ENCODE assay signal across 13 cellular contexts in genomic region chr9:112605518-112605917, GRCh38.
A peak's percentile ranks its signal among the peaks of the same experiment; 100 is the strongest.
DNase-seq lines count a peak whose midpoint lies in the region; ATAC-seq and TF ChIP-seq lines count a peak whose summit lies in the region.
"Had no signal": no experiment of that assay in that cellular context is flagged by ENCODE, and none has a peak within 500 bp of the region (broad histone marks: within the 10 kb centered on the region; RNA-seq: fewer than 3 reads in every experiment).

No MANE protein-coding gene starts in this region.

- H3K9me3 Mint-ChIP-seq in activated CD8-positive, alpha-beta T cell treated with anti-CD3 and anti-CD28 coated beads for 36 hours, result no peaks in the 10 kb centered on the region
- no peaks in the 10 kb centered on the region for H3K9me3 Mint-ChIP-seq in activated CD8-positive, alpha-beta T cell treated with anti-CD3 and anti-CD28 coated beads, Interleukin-2, amount 10 ng/mL, durations not matched to agents 7 days and 5 days (ENCODE audit: insufficient read depth)
- H3K9me3 Mint-ChIP-seq in stimulated activated naive B cell treated with anti-CD40 and anti-IgM and Interleukin-4, amounts not matched to agents 10 μg/mL and 1 μg/mL and 100 μg/mL, for 72 hours, result no peaks in the 10 kb centered on the region

- H3K4me3 Mint-ChIP-seq in activated CD8-positive, alpha-beta T cell treated with anti-CD3 and anti-CD28 coated beads for 36 hours, result no peak overlapping the region
- no peak overlapping the region for H3K4me3 Mint-ChIP-seq in activated CD8-positive, alpha-beta T cell treated with anti-CD3 and anti-CD28 coated beads, Interleukin-2, amount 10 ng/mL, durations not matched to agents 7 days and 5 days
- no peak overlapping the region for H3K4me3 Mint-ChIP-seq in stimulated activated naive B cell treated with anti-CD40 and anti-IgM and Interleukin-4, amounts not matched to agents 10 μg/mL and 1 μg/mL and 100 μg/mL, for 72 hours

- no peak for TF ChIP-seq CTCF in activated CD8-positive, alpha-beta T cell treated with anti-CD3 and anti-CD28 coated beads for 36 hours (IDR thresholded peaks at IDR 0.05)

- H3K4me1 Mint-ChIP-seq in activated CD8-positive, alpha-beta T cell treated with anti-CD3 and anti-CD28 coated beads for 36 hours (ENCODE audit: low read depth), result peaks cover 13% of the 10 kb centered on the region
- H3K4me1 Mint-ChIP-seq in activated CD8-positive, alpha-beta T cell treated with anti-CD3 and anti-CD28 coated beads, Interleukin-2, amount 10 ng/mL, durations not matched to agents 7 days and 5 days (ENCODE audit: low read depth), result no peaks in the 10 kb centered on the region
- peaks cover 8 to 15% of the 10 kb centered on the region in 2 donors for H3K4me1 Mint-ChIP-seq in stimulated activated naive B cell treated with anti-CD40 and anti-IgM and Interleukin-4, amounts not matched to agents 10 μg/mL and 1 μg/mL and 100 μg/mL, for 72 hours

- intact Hi-C loops in activated CD8-positive, alpha-beta T cell treated with anti-CD3 and anti-CD28 coated beads for 36 hours (cut with micrococcal nuclease), result no loop called here

- DNase-seq in activated CD8-positive, alpha-beta T cell treated with anti-CD3 and anti-CD28 coated beads for 36 hours, result peak; percentile 4
- no peak for DNase-seq in activated CD8-positive, alpha-beta T cell treated with anti-CD3 and anti-CD28 coated beads, Interleukin-2, amount 10 ng/mL, durations not matched to agents 7 days and 5 days
- DNase-seq in stimulated activated naive B cell treated with anti-CD40 and anti-IgM and Interleukin-4, amounts not matched to agents 10 μg/mL and 1 μg/mL and 100 μg/mL, for 72 hours, result no peak
- DNase-seq in COR-L47 (lab: John Stamatoyannopoulos, UW), result no peak
- DNase-seq in NCI-H2196 (lab: John Stamatoyannopoulos, UW; ENCODE audit: unreplicated experiment), result no peak
- DNase-seq in RPMI8226, result no peak
- DNase-seq: DMS79, NCI-H524, right lobe of liver had no signal

- H3K36me3 Mint-ChIP-seq in activated CD8-positive, alpha-beta T cell treated with anti-CD3 and anti-CD28 coated beads for 36 hours (ENCODE audit: low read depth), result no peaks in the 10 kb centered on the region
- H3K36me3 Mint-ChIP-seq in activated CD8-positive, alpha-beta T cell treated with anti-CD3 and anti-CD28 coated beads, Interleukin-2, amount 10 ng/mL, durations not matched to agents 7 days and 5 days (ENCODE audit: low read depth), result no peaks in the 10 kb centered on the region
- peaks cover 2 to 4% of the 10 kb centered on the region in 2 donors for H3K36me3 Mint-ChIP-seq in stimulated activated naive B cell treated with anti-CD40 and anti-IgM and Interleukin-4, amounts not matched to agents 10 μg/mL and 1 μg/mL and 100 μg/mL, for 72 hours

- H3K27ac Mint-ChIP-seq in activated CD8-positive, alpha-beta T cell treated with anti-CD3 and anti-CD28 coated beads for 36 hours, result no peak overlapping the region
- H3K27ac Mint-ChIP-seq in activated CD8-positive, alpha-beta T cell treated with anti-CD3 and anti-CD28 coated beads, Interleukin-2, amount 10 ng/mL, durations not matched to agents 7 days and 5 days, result no peak overlapping the region
- peak overlapping the region; percentile 9 for H3K27ac Mint-ChIP-seq in stimulated activated naive B cell treated with anti-CD40 and anti-IgM and Interleukin-4, amounts not matched to agents 10 μg/mL and 1 μg/mL and 100 μg/mL, for 72 hours

- peak; percentile 64 for ATAC-seq in activated CD8-positive, alpha-beta T cell treated with anti-CD3 and anti-CD28 coated beads for 36 hours
- ATAC-seq in activated CD8-positive, alpha-beta T cell treated with anti-CD3 and anti-CD28 coated beads, Interleukin-2, amount 10 ng/mL, durations not matched to agents 7 days and 5 days, result no peak
- ATAC-seq in GM21576 (IDR thresholded peaks at IDR 0.05; ENCODE audit: unreplicated experiment) (peak; percentile 92), HG03108 (IDR thresholded peaks at IDR 0.05; ENCODE audit: unreplicated experiment) (peak; percentile 80)
- ATAC-seq in stimulated activated naive B cell treated with anti-CD40 and anti-IgM and Interleukin-4, amounts not matched to agents 10 μg/mL and 1 μg/mL and 100 μg/mL, for 72 hours (replicated peaks), result peak; percentile 85 to 97
- ATAC-seq: A549, right lobe of liver, SK-N-SH treated with all-trans-retinoic acid at 6 μM for 48 hours had no signal

- H3K27me3 Mint-ChIP-seq in activated CD8-positive, alpha-beta T cell treated with anti-CD3 and anti-CD28 coated beads for 36 hours, result no peaks in the 10 kb centered on the region
- no peaks in the 10 kb centered on the region for H3K27me3 Mint-ChIP-seq in activated CD8-positive, alpha-beta T cell treated with anti-CD3 and anti-CD28 coated beads, Interleukin-2, amount 10 ng/mL, durations not matched to agents 7 days and 5 days (ENCODE audit: low read depth)
- H3K27me3 Mint-ChIP-seq in stimulated activated naive B cell treated with anti-CD40 and anti-IgM and Interleukin-4, amounts not matched to agents 10 μg/mL and 1 μg/mL and 100 μg/mL, for 72 hours, result no peaks in the 10 kb centered on the region

- POLR2A ChIA-PET in activated CD8-positive, alpha-beta T cell treated with anti-CD3 and anti-CD28 coated beads for 36 hours (lab: Charles Lee), result no interaction called here
- POLR2A ChIA-PET in activated CD8-positive, alpha-beta T cell treated with anti-CD3 and anti-CD28 coated beads, Interleukin-2, amount 10 ng/mL, durations not matched to agents 7 days and 5 days (lab: Charles Lee), result no interaction called here

- CTCF ChIA-PET in activated CD8-positive, alpha-beta T cell treated with anti-CD3 and anti-CD28 coated beads for 36 hours (lab: Charles Lee), result no interaction called here
- CTCF ChIA-PET in activated CD8-positive, alpha-beta T cell treated with anti-CD3 and anti-CD28 coated beads, Interleukin-2, amount 10 ng/mL, durations not matched to agents 7 days and 5 days (lab: Charles Lee), result no interaction called here
